18 cellular contexts compared by ENCODE assay signal in genomic region chr5:96070625-96071246, GRCh38.
A peak's percentile ranks its signal among the peaks of the same experiment; 100 is the strongest.
DNase-seq lines count a peak whose midpoint lies in the region; ATAC-seq and TF ChIP-seq lines count a peak whose summit lies in the region.
"Had no signal": no experiment of that assay in that cellular context is flagged by ENCODE, and none has a peak within 500 bp of the region (broad histone marks: within the 10 kb centered on the region; RNA-seq: fewer than 3 reads in every experiment).

No MANE protein-coding gene starts in this region.

- no peak overlapping the region for H2AFZ ChIP-seq in mesenchymal stem cell (ENCODE audit: low read depth, low read length)

- WGBS in mesenchymal stem cell: 92% methylated on average over 5 of the region's 5 CpGs

- H2AK5ac ChIP-seq in mesenchymal stem cell (ENCODE audit: low read length, severe bottlenecking): peak overlapping the region; percentile 9

- TF ChIP-seq CTCF in CD14-positive monocyte (IDR thresholded peaks at IDR 0.05): no peak

- no peaks in the 10 kb centered on the region for H3K9me3 ChIP-seq in mesenchymal stem cell (ENCODE audit: control insufficient read depth, low read length)

- DNase-seq in CD14-positive monocyte (ENCODE audit: low spot score) (no peak), Kasumi-1 (lab: John Stamatoyannopoulos, UW) (peak; percentile 27 to 33), SKM-1 treated with dmso at 0.1 percent for 144 hours (lab: John Stamatoyannopoulos, UW; ENCODE audit: unreplicated experiment) (peak; percentile 88), mesenchymal stem cell (no peak), 8988T (no peak), dermis blood vessel endothelial cell (no peak)
- DNase-seq: activated B cell treated with CpG ODN at 0.5 μM for 24 hours; activated effector memory CD4-positive, alpha-beta T cell treated with Interleukin-2 at 50 U/mL for 16 hours; amygdala; caudate nucleus; NCI-H187; NCI-H345; right cardiac atrium; Right ventricle myocardium superior; stimulated activated naive CD4-positive, alpha-beta T cell treated with Interleukin-2 at 50 U/mL for 16 hours had no signal

- H4K8ac ChIP-seq in mesenchymal stem cell (ENCODE audit: low read length): no peak overlapping the region

- H2BK5ac ChIP-seq in mesenchymal stem cell (ENCODE audit: low read depth, low read length, poor library complexity, severe bottlenecking): no peak overlapping the region

- no peak overlapping the region for H2BK120ac ChIP-seq in mesenchymal stem cell (ENCODE audit: low read depth, low read length)

- no peaks in the 10 kb centered on the region for H3K36me3 Mint-ChIP-seq in CD14-positive monocyte

- no peak overlapping the region for H3K14ac ChIP-seq in mesenchymal stem cell (ENCODE audit: low read length in 2 of 2)

- H2BK15ac ChIP-seq in mesenchymal stem cell (ENCODE audit: low read depth, poor library complexity, severe bottlenecking): no peak overlapping the region

- no peak overlapping the region for H3K4me3 ChIP-seq in mesenchymal stem cell (ENCODE audit: insufficient read depth in 1 of 2, low read depth in 1 of 2, low read length in 2 of 2)

- no peak overlapping the region for H3K23ac ChIP-seq in mesenchymal stem cell (ENCODE audit: low read length in 2 of 2)

- no peaks in the 10 kb centered on the region for H3K36me3 ChIP-seq in mesenchymal stem cell (ENCODE audit: control insufficient read depth in 1 of 2, insufficient read depth in 2 of 2, low read depth in 1 of 2, low read length in 2 of 2)

- H3K27ac ChIP-seq in mesenchymal stem cell (ENCODE audit: low read length, poor library complexity, severe bottlenecking): no peak overlapping the region

- H3K27ac Mint-ChIP-seq in CD14-positive monocyte: peak overlapping the region in 4 of 7 donors; percentile 1 to 82 (median 30)
- H3K27ac Mint-ChIP-seq: activated B cell treated with CpG ODN at 0.5 μM for 24 hours had no signal

- no peak for ATAC-seq in GM21723 (IDR thresholded peaks at IDR 0.05; ENCODE audit: unreplicated experiment)
- no peak for ATAC-seq in HG03460 (IDR thresholded peaks at IDR 0.05; ENCODE audit: unreplicated experiment)
- ATAC-seq: esophagus mucosa, right cardiac atrium had no signal

- H3K9me3 Mint-ChIP-seq in CD14-positive monocyte: peaks cover 0 to 2% (median 0%) of the 10 kb centered on the region in 7 donors
- H3K9me3 Mint-ChIP-seq: activated B cell treated with CpG ODN at 0.5 μM for 24 hours had no signal

- H3K27me3 ChIP-seq in mesenchymal stem cell (ENCODE audit: control insufficient read depth in 1 of 2, insufficient read depth in 1 of 2, low read length in 2 of 2): no peaks in the 10 kb centered on the region

- no peaks in the 10 kb centered on the region for H3K79me1 ChIP-seq in mesenchymal stem cell (replicated peaks; ENCODE audit: low read length, poor library complexity, severe bottlenecking)

- no peak overlapping the region for H3K9ac ChIP-seq in mesenchymal stem cell (ENCODE audit: low read length)

- peak overlapping the region in 1 of 2 donors; percentile 49 for H3K4me3 Mint-ChIP-seq in CD14-positive monocyte
- H3K4me3 Mint-ChIP-seq: activated B cell treated with CpG ODN at 0.5 μM for 24 hours had no signal

- H3K4me1 Mint-ChIP-seq in CD14-positive monocyte: peaks cover 35% of the 10 kb centered on the region
- H3K4me1 Mint-ChIP-seq: activated B cell treated with CpG ODN at 0.5 μM for 24 hours had no signal

- H2BK12ac ChIP-seq in mesenchymal stem cell (ENCODE audit: low read length in 2 of 2): peak overlapping the region; percentile 95 to 97

- no peak overlapping the region for H3K4me2 ChIP-seq in mesenchymal stem cell (ENCODE audit: low read length, poor library complexity, severe bottlenecking)

- peak overlapping the region; percentile 14 to 67 for H3K18ac ChIP-seq in mesenchymal stem cell (ENCODE audit: low read depth in 1 of 2, low read length in 2 of 2)

- H3K4me1 ChIP-seq in mesenchymal stem cell (ENCODE audit: control insufficient read depth, insufficient read depth, low read depth, low read length): peaks cover 5% of the 10 kb centered on the region

- peak overlapping the region in 1 of 2 experiments; percentile 55 for H3K4ac ChIP-seq in mesenchymal stem cell (ENCODE audit: low read depth in 1 of 2, low read length in 2 of 2)

- peaks cover 0 to 2% (median 0%) of the 10 kb centered on the region in 3 donors for H3K27me3 Mint-ChIP-seq in CD14-positive monocyte (ENCODE audit: low read depth in 3 of 3)
- H3K27me3 Mint-ChIP-seq: activated B cell treated with CpG ODN at 0.5 μM for 24 hours had no signal

- intact Hi-C loops in CD14-positive monocyte (cut with micrococcal nuclease): no loop called here

- no peak overlapping the region for H4K91ac ChIP-seq in mesenchymal stem cell (ENCODE audit: low read length)

Comparison
In these comparisons a context has a peak if more than half of its experiments do, and no peak if none do; other contexts are left out.
1. DNase-seq: peak in Kasumi-1 (2 of 2) and SKM-1 treated with dmso at 0.1 percent for 144 hours (single experiment); none in CD14-positive monocyte (single experiment), mesenchymal stem cell (single experiment), 8988T (single experiment) and dermis blood vessel endothelial cell (single experiment).